In the genomic region with DNA sequence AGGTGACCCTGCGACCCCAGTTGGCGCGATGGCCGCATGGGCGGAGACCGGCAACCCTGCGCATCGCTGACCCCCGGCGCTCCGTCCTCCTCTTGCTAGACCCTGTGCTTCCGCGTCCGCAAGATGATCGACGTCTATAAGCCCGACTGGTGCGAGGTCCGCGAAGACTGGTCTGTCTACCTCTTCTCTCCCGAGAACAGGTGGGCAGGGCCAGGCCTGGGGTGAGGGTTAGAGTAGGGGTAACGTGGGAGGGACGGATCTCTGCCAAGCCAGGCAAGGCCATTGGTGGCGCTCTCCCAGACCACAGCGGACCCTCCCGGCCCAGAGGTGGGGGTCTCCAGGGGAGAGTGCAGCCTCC, we compare ENCODE assay signal across 11 cellular contexts.
DNase-seq lines count a peak whose midpoint lies in the region; ATAC-seq and TF ChIP-seq lines count a peak whose summit lies in the region.
"Had no signal": no experiment of that assay in that cellular context is flagged by ENCODE, and none has a peak within 500 bp of the region (broad histone marks: within the 10 kb centered on the region; RNA-seq: fewer than 3 reads in every experiment).

No MANE protein-coding gene starts in this region.

- H3K27ac ChIP-seq in stomach: no peak overlapping the region

- DNase-seq in activated naive CD4-positive, alpha-beta T cell treated with anti-CD3 and anti-CD28 coated beads, Interleukin-2, amount 10 ng/mL, durations not matched to agents 7 days and 5 days: no peak
- DNase-seq in activated naive CD4-positive, alpha-beta T cell treated with anti-CD3 and anti-CD28 coated beads, Interleukin-2, amount 50 U/mL, for 16 hours: no peak
- no peak for DNase-seq in activated CD4-positive, alpha-beta memory T cell treated with anti-CD3 and anti-CD28 coated beads, Interleukin-2, amount 10 ng/mL, durations not matched to agents 7 days and 5 days
- no peak for DNase-seq in stomach
- no peak for DNase-seq in SK-N-DZ (ENCODE audit: low spot score)
- no peak for DNase-seq in T1000 (lab: John Stamatoyannopoulos, UW)
- DNase-seq: GF-D8, NCI-H2227 treated with DMSO at 0.1 percent for 48 hours, PC-3 had no signal

- no peak overlapping the region for H3K27ac Mint-ChIP-seq in activated naive CD4-positive, alpha-beta T cell treated with anti-CD3 and anti-CD28 coated beads, Interleukin-2, amount 10 ng/mL, durations not matched to agents 7 days and 5 days
- no peak overlapping the region for H3K27ac Mint-ChIP-seq in activated CD4-positive, alpha-beta memory T cell treated with anti-CD3 and anti-CD28 coated beads, Interleukin-2, amount 10 ng/mL, durations not matched to agents 7 days and 5 days

- H3K36me3 ChIP-seq in stomach: no peaks in the 10 kb centered on the region

- H3K4me3 ChIP-seq in iPS-18c (ENCODE audit: insufficient read depth, low read depth, low read length) (peak overlapping the region; percentile 60), stomach (peak overlapping the region; percentile 27 to 43 (median 32))

- no peak for TF ChIP-seq EP300 in stomach (IDR thresholded peaks at IDR 0.05)

- H3K9me3 ChIP-seq in iPS-18c (ENCODE audit: control insufficient read depth, insufficient read depth, low read length) (peaks cover 4% of the 10 kb centered on the region), stomach (no peaks in the 10 kb centered on the region)

- CTCF ChIA-PET in activated naive CD4-positive, alpha-beta T cell treated with anti-CD3 and anti-CD28 coated beads, Interleukin-2, amount 10 ng/mL, durations not matched to agents 7 days and 5 days (lab: Charles Lee): no interaction called here
- CTCF ChIA-PET in activated CD4-positive, alpha-beta memory T cell treated with anti-CD3 and anti-CD28 coated beads, Interleukin-2, amount 10 ng/mL, durations not matched to agents 7 days and 5 days (lab: Charles Lee): interaction anchor here (1.7 kb wide), 1 partner anchor 362 kb away, joined by 5 read pairs; no protein-coding TSS in a partner anchor

- no peaks in the 10 kb centered on the region for H3K9me3 Mint-ChIP-seq in activated naive CD4-positive, alpha-beta T cell treated with anti-CD3 and anti-CD28 coated beads, Interleukin-2, amount 10 ng/mL, durations not matched to agents 7 days and 5 days
- H3K9me3 Mint-ChIP-seq in activated CD4-positive, alpha-beta memory T cell treated with anti-CD3 and anti-CD28 coated beads, Interleukin-2, amount 10 ng/mL, durations not matched to agents 7 days and 5 days: no peaks in the 10 kb centered on the region

- H3K4me1 ChIP-seq in stomach: peaks cover 25 to 34% (median 29%) of the 10 kb centered on the region in 4 donors

- H3K36me3 Mint-ChIP-seq in activated naive CD4-positive, alpha-beta T cell treated with anti-CD3 and anti-CD28 coated beads, Interleukin-2, amount 10 ng/mL, durations not matched to agents 7 days and 5 days: peaks cover 21% of the 10 kb centered on the region
- H3K36me3 Mint-ChIP-seq in activated CD4-positive, alpha-beta memory T cell treated with anti-CD3 and anti-CD28 coated beads, Interleukin-2, amount 10 ng/mL, durations not matched to agents 7 days and 5 days (ENCODE audit: low read depth): peaks cover 3% of the 10 kb centered on the region

- no peak for TF ChIP-seq CTCF in stomach (IDR thresholded peaks at IDR 0.05)

- no peak for TF ChIP-seq POLR2A in stomach (IDR thresholded peaks at IDR 0.05)

- WGBS in stomach, 5 donors: 16 to 47% (median 19%) methylated on average over 5 to 26 of the region's 26 CpGs

- H3K27me3 Mint-ChIP-seq in activated naive CD4-positive, alpha-beta T cell treated with anti-CD3 and anti-CD28 coated beads, Interleukin-2, amount 10 ng/mL, durations not matched to agents 7 days and 5 days: peaks cover 56% of the 10 kb centered on the region
- H3K27me3 Mint-ChIP-seq in activated CD4-positive, alpha-beta memory T cell treated with anti-CD3 and anti-CD28 coated beads, Interleukin-2, amount 10 ng/mL, durations not matched to agents 7 days and 5 days: peaks cover 12% of the 10 kb centered on the region

- peaks cover 53% of the 10 kb centered on the region for H3K4me1 Mint-ChIP-seq in activated naive CD4-positive, alpha-beta T cell treated with anti-CD3 and anti-CD28 coated beads, Interleukin-2, amount 10 ng/mL, durations not matched to agents 7 days and 5 days
- H3K4me1 Mint-ChIP-seq in activated CD4-positive, alpha-beta memory T cell treated with anti-CD3 and anti-CD28 coated beads, Interleukin-2, amount 10 ng/mL, durations not matched to agents 7 days and 5 days: peaks cover 47% of the 10 kb centered on the region

- no peak for ATAC-seq in HG02938 (IDR thresholded peaks at IDR 0.05; ENCODE audit: unreplicated experiment)

- intact Hi-C loops in stomach (cut with DNase I; ENCODE audit: low total_unique reads): no loop called here

- peak overlapping the region; percentile 21 for H3K4me3 Mint-ChIP-seq in activated naive CD4-positive, alpha-beta T cell treated with anti-CD3 and anti-CD28 coated beads, Interleukin-2, amount 10 ng/mL, durations not matched to agents 7 days and 5 days
- peak overlapping the region; percentile 35 for H3K4me3 Mint-ChIP-seq in activated CD4-positive, alpha-beta memory T cell treated with anti-CD3 and anti-CD28 coated beads, Interleukin-2, amount 10 ng/mL, durations not matched to agents 7 days and 5 days

- POLR2A ChIA-PET in activated CD4-positive, alpha-beta memory T cell treated with anti-CD3 and anti-CD28 coated beads, Interleukin-2, amount 10 ng/mL, durations not matched to agents 7 days and 5 days (lab: Charles Lee): interaction anchor here (0.7 to 1.6 kb wide), 2 partner anchors 103 to 381 kb away, joined by 3 to 4 read pairs; no protein-coding TSS in a partner anchor

- peaks cover 20 to 99% (median 59%) of the 10 kb centered on the region in 3 donors for H3K27me3 ChIP-seq in stomach
